12 cellular contexts compared by ENCODE assay signal in genomic region chr12:96239711-96240234, GRCh38. TPM values are rescaled to one million over a fixed set of nuclear protein-coding genes. Genes with fewer than 3 reads are reported as not detected.
DNase-seq lines count a peak whose midpoint lies in the region; ATAC-seq and TF ChIP-seq lines count a peak whose summit lies in the region.
"Had no signal": no experiment of that assay in that cellular context is flagged by ENCODE, and none has a peak within 500 bp of the region (broad histone marks: within the 10 kb centered on the region; RNA-seq: fewer than 3 reads in every experiment).

No MANE protein-coding gene starts in this region.

- H3K27ac ChIP-seq in mesenchymal stem cell (ENCODE audit: low read length, poor library complexity, severe bottlenecking), result no peak overlapping the region
- no peak overlapping the region for H3K27ac ChIP-seq in CD8-positive, alpha-beta T cell (ENCODE audit: low read depth, low read length)

- no peak overlapping the region for H4K91ac ChIP-seq in mesenchymal stem cell (ENCODE audit: low read length)

- peak overlapping the region in 1 of 2 experiments; percentile 55 for H2BK12ac ChIP-seq in mesenchymal stem cell (ENCODE audit: low read length in 2 of 2)

- H3K4ac ChIP-seq in mesenchymal stem cell (ENCODE audit: low read depth in 1 of 2, low read length in 2 of 2), result no peak overlapping the region

- no peak overlapping the region for H3K14ac ChIP-seq in mesenchymal stem cell (ENCODE audit: low read length in 2 of 2)

- H2AK5ac ChIP-seq in mesenchymal stem cell (ENCODE audit: low read length, severe bottlenecking), result no peak overlapping the region

- POLR2A ChIA-PET in CD8-positive, alpha-beta T cell (lab: Charles Lee), result interaction anchor here (0.9 kb wide), 1 partner anchor 18 kb away, joined by 3 read pairs; no protein-coding TSS in a partner anchor

- no peak overlapping the region for H2BK5ac ChIP-seq in mesenchymal stem cell (ENCODE audit: low read depth, low read length, poor library complexity, severe bottlenecking)

- TF ChIP-seq CTCF in endothelial cell (IDR thresholded peaks at IDR 0.05; ENCODE audit: unreplicated experiment) (no peak), type B pancreatic cell (conservative IDR thresholded peaks at IDR 0.05) (no peak), omental fat pad (IDR thresholded peaks at IDR 0.05) (no peak)
- TF ChIP-seq CTCF in CD8-positive, alpha-beta T cell (IDR thresholded peaks at IDR 0.05), result no peak

- CTCF ChIA-PET in CD8-positive, alpha-beta T cell (lab: Charles Lee), result interaction anchor here (1.2 kb wide), 1 partner anchor 24 kb away, joined by 4 read pairs; no protein-coding TSS in a partner anchor

- peaks cover 68% of the 10 kb centered on the region for H3K4me1 Mint-ChIP-seq in endothelial cell (ENCODE audit: unreplicated experiment)
- peaks cover 31% of the 10 kb centered on the region for H3K4me1 Mint-ChIP-seq in type B pancreatic cell (ENCODE audit: unreplicated experiment)
- peaks cover 72% of the 10 kb centered on the region for H3K4me1 Mint-ChIP-seq in CD8-positive, alpha-beta T cell (ENCODE audit: low read depth)

- peak overlapping the region; percentile 19 to 59 for H3K18ac ChIP-seq in mesenchymal stem cell (ENCODE audit: low read depth in 1 of 2, low read length in 2 of 2)

- ATAC-seq in omental fat pad (ENCODE audit: low FRiP score), result no peak
- ATAC-seq in CD8-positive, alpha-beta T cell, result no peak

- H3K9ac ChIP-seq in mesenchymal stem cell (ENCODE audit: low read length), result peak overlapping the region; percentile 90

- H3K79me1 ChIP-seq in mesenchymal stem cell (replicated peaks; ENCODE audit: low read length, poor library complexity, severe bottlenecking), result peaks cover 26% of the 10 kb centered on the region

- H3K27ac Mint-ChIP-seq in endothelial cell (ENCODE audit: unreplicated experiment), result peak overlapping the region; percentile 61
- H3K27ac Mint-ChIP-seq in type B pancreatic cell, result no peak overlapping the region
- no peak overlapping the region for H3K27ac Mint-ChIP-seq in CD8-positive, alpha-beta T cell
- H3K27ac Mint-ChIP-seq: activated CD4-positive, alpha-beta T cell treated with anti-CD3 and anti-CD28 coated beads, Interleukin-2, amount 10 ng/mL, durations not matched to agents 24 days and 14 days; activated naive CD8-positive, alpha-beta T cell treated with anti-CD3 and anti-CD28 coated beads, Interleukin-2, amount 10 ng/mL, durations not matched to agents 7 days and 5 days had no signal

- peak overlapping the region; percentile 21 for H3K4me3 Mint-ChIP-seq in endothelial cell (ENCODE audit: unreplicated experiment)
- H3K4me3 Mint-ChIP-seq in type B pancreatic cell, result peak overlapping the region; percentile 72
- H3K4me3 Mint-ChIP-seq in CD8-positive, alpha-beta T cell, result no peak overlapping the region
- H3K4me3 Mint-ChIP-seq: activated CD4-positive, alpha-beta T cell treated with anti-CD3 and anti-CD28 coated beads, Interleukin-2, amount 10 ng/mL, durations not matched to agents 24 days and 14 days; activated naive CD8-positive, alpha-beta T cell treated with anti-CD3 and anti-CD28 coated beads, Interleukin-2, amount 10 ng/mL, durations not matched to agents 7 days and 5 days had no signal

- DNase-seq in NCI-H82 (lab: John Stamatoyannopoulos, UW), result peak; percentile 14
- DNase-seq in NCI-H82 treated with DMSO at 0.1 percent for 48 hours (lab: John Stamatoyannopoulos, UW; ENCODE audit: unreplicated experiment), result no peak
- DNase-seq in endothelial cell (ENCODE audit: low spot score), result no peak
- peak; percentile 37 for DNase-seq in mesenchymal stem cell
- DNase-seq in type B pancreatic cell (ENCODE audit: extremely low spot score, unreplicated experiment), result peak; percentile 77
- no peak for DNase-seq in omental fat pad (ENCODE audit: low spot score)
- DNase-seq in CD8-positive, alpha-beta T cell, result no peak
- DNase-seq in cerebellar nuclear complex (lab: John Stamatoyannopoulos, UW), result no peak
- DNase-seq: activated CD4-positive, alpha-beta T cell treated with anti-CD3 and anti-CD28 coated beads, Interleukin-2, amount 10 ng/mL, durations not matched to agents 24 days and 14 days; activated naive CD8-positive, alpha-beta T cell treated with anti-CD3 and anti-CD28 coated beads, Interleukin-2, amount 10 ng/mL, durations not matched to agents 7 days and 5 days; NCI-H1436 treated with DMSO at 0.1 percent for 48 hours; SHP77 had no signal

- peak overlapping the region in 1 of 2 experiments; percentile 36 for H3K4me3 ChIP-seq in mesenchymal stem cell (ENCODE audit: insufficient read depth in 1 of 2, low read depth in 1 of 2, low read length in 2 of 2)
- no peak overlapping the region for H3K4me3 ChIP-seq in CD8-positive, alpha-beta T cell (ENCODE audit: low read depth, low read length)

- peaks cover 5 to 28% of the 10 kb centered on the region in 2 experiments for H3K36me3 ChIP-seq in mesenchymal stem cell (ENCODE audit: control insufficient read depth in 1 of 2, insufficient read depth in 2 of 2, low read depth in 1 of 2, low read length in 2 of 2)
- H3K36me3 ChIP-seq in CD8-positive, alpha-beta T cell (ENCODE audit: insufficient read depth, low read length), result no peaks in the 10 kb centered on the region

- no peak overlapping the region for H3K4me2 ChIP-seq in mesenchymal stem cell (ENCODE audit: low read length, poor library complexity, severe bottlenecking)

- peak overlapping the region in 1 of 2 experiments; percentile 81 for H3K23ac ChIP-seq in mesenchymal stem cell (ENCODE audit: low read length in 2 of 2)

- intact Hi-C loops in CD8-positive, alpha-beta T cell (cut with DNase I, micrococcal nuclease), result no loop called here

- H3K36me3 Mint-ChIP-seq in endothelial cell (ENCODE audit: low read depth, unreplicated experiment), result peaks cover 67% of the 10 kb centered on the region
- peaks cover 10% of the 10 kb centered on the region for H3K36me3 Mint-ChIP-seq in type B pancreatic cell
- H3K36me3 Mint-ChIP-seq in CD8-positive, alpha-beta T cell, result peaks cover 17% of the 10 kb centered on the region

- H3K27me3 ChIP-seq in mesenchymal stem cell (ENCODE audit: control insufficient read depth in 1 of 2, insufficient read depth in 1 of 2, low read length in 2 of 2), result no peaks in the 10 kb centered on the region
- H3K27me3 ChIP-seq in CD8-positive, alpha-beta T cell (ENCODE audit: insufficient read depth, low read length), result no peaks in the 10 kb centered on the region

- H2BK120ac ChIP-seq in mesenchymal stem cell (ENCODE audit: low read depth, low read length), result no peak overlapping the region

- H3K27me3 Mint-ChIP-seq in endothelial cell (ENCODE audit: unreplicated experiment) (peaks cover 12% of the 10 kb centered on the region), type B pancreatic cell (no peaks in the 10 kb centered on the region)
- no peaks in the 10 kb centered on the region for H3K27me3 Mint-ChIP-seq in CD8-positive, alpha-beta T cell (ENCODE audit: low read depth)
- H3K27me3 Mint-ChIP-seq: activated CD4-positive, alpha-beta T cell treated with anti-CD3 and anti-CD28 coated beads, Interleukin-2, amount 10 ng/mL, durations not matched to agents 24 days and 14 days; activated naive CD8-positive, alpha-beta T cell treated with anti-CD3 and anti-CD28 coated beads, Interleukin-2, amount 10 ng/mL, durations not matched to agents 7 days and 5 days had no signal

- no peak overlapping the region for H2AFZ ChIP-seq in mesenchymal stem cell (ENCODE audit: low read depth, low read length)

- no peaks in the 10 kb centered on the region for H3K9me3 ChIP-seq in mesenchymal stem cell (ENCODE audit: control insufficient read depth, low read length)
- H3K9me3 ChIP-seq in CD8-positive, alpha-beta T cell (ENCODE audit: low read length), result no peaks in the 10 kb centered on the region

- peaks cover 29% of the 10 kb centered on the region for H3K4me1 ChIP-seq in mesenchymal stem cell (ENCODE audit: control insufficient read depth, insufficient read depth, low read depth, low read length)
- peaks cover 54% of the 10 kb centered on the region for H3K4me1 ChIP-seq in CD8-positive, alpha-beta T cell (ENCODE audit: insufficient read depth, low read length)

- H3K9me3 Mint-ChIP-seq in endothelial cell (ENCODE audit: unreplicated experiment), result no peaks in the 10 kb centered on the region
- H3K9me3 Mint-ChIP-seq in type B pancreatic cell, result no peaks in the 10 kb centered on the region
- H3K9me3 Mint-ChIP-seq in CD8-positive, alpha-beta T cell, result no peaks in the 10 kb centered on the region
- H3K9me3 Mint-ChIP-seq: activated CD4-positive, alpha-beta T cell treated with anti-CD3 and anti-CD28 coated beads, Interleukin-2, amount 10 ng/mL, durations not matched to agents 24 days and 14 days; activated naive CD8-positive, alpha-beta T cell treated with anti-CD3 and anti-CD28 coated beads, Interleukin-2, amount 10 ng/mL, durations not matched to agents 7 days and 5 days had no signal

- no peak overlapping the region for H2BK15ac ChIP-seq in mesenchymal stem cell (ENCODE audit: low read depth, poor library complexity, severe bottlenecking)

- peak overlapping the region; percentile 54 for H4K8ac ChIP-seq in mesenchymal stem cell (ENCODE audit: low read length)

- 57% methylated on average over 10 of the region's 14 CpGs for WGBS in mesenchymal stem cell

RNA-seq across cellular contexts. Expression of gene ELK3, which starts 45.6 kb away (rescaled TPM):
- 294 TPM for total RNA-seq in endothelial cell (ENCODE audit: unreplicated experiment)
- 62.4 TPM for polyA plus RNA-seq in mesenchymal stem cell (2013, experiment 1 of 2)
- 63.9 TPM for polyA plus RNA-seq in mesenchymal stem cell (2013, experiment 2 of 2)
- 17.6 and 18.0 TPM in 2 replicates for total RNA-seq in type B pancreatic cell (ENCODE audit: low replicate concordance)
- total RNA-seq in omental fat pad, result 10 to 100 TPM; 22.4 to 69.7 (median 37.9) TPM
- 10 to 100 TPM; 11.2 to 11.6 TPM for total RNA-seq in CD8-positive, alpha-beta T cell

Comparison
In these comparisons a context has a peak if more than half of its experiments do, and no peak if none do; other contexts are left out.
1. DNase-seq: peak in NCI-H82 (single experiment), mesenchymal stem cell (single experiment) and type B pancreatic cell (single experiment); none in NCI-H82 treated with DMSO at 0.1 percent for 48 hours (single experiment), endothelial cell (single experiment), omental fat pad (single experiment), CD8-positive, alpha-beta T cell (0 of 7) and cerebellar nuclear complex (0 of 2).